In the genomic region with DNA sequence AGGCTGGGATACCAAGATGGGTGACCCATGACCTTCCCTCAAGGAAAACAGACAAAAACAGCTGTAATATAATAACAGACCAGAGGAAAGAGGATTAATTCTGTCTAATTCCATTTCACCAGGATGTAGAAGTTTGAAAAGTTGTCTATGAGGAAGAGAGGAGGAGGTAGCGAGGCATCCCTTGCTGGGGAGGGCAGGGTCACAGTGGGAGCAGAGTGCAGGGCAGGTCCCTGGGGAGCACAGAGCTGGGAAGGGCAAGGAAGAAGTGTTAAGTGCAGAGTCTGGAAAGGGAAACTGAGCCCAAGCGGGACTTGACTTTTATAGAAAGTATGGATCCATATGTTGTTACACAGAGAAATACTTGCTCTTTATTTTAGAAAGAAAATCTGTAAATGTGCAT, we compare ENCODE assay signal across 24 cellular contexts.
"Had no signal": no experiment of that assay in that cellular context is flagged by ENCODE, and none has a peak within 500 bp of the region (broad histone marks: within the 10 kb centered on the region; RNA-seq: fewer than 3 reads in every experiment).

No MANE protein-coding gene starts in this region.

- ATAC-seq: foreskin keratinocyte; left lobe of liver; natural killer cell treated with Interleukin-12 subunit alpha and Interleukin-12 subunit beta and Interleukin-15 and Interleukin-18, amount 100 ng/mL, for 72 hours; stimulated activated effector memory CD8-positive, alpha-beta T cell treated with anti-CD3 and anti-CD28 coated beads, Interleukin-12 subunit alpha, Interleukin-12 subunit beta, amount 100 ng/mL, for 72 hours had no signal

- FAIRE-seq: colon, endothelial cell of umbilical vein, keratinocyte, urothelium cell line had no signal

- DNase-seq: central memory CD4-positive, alpha-beta T cell; effector CD8-positive, alpha-beta T cell; foreskin keratinocyte; hypothalamus; immature natural killer cell; mesendoderm; midbrain; naive B cell; sigmoid colon; stimulated activated CD4-positive, alpha-beta T cell treated with anti-CD3 and anti-CD28 coated beads, Interleukin-2, amount 100 ng/mL, for 24 hours; stimulated activated CD4-positive, alpha-beta T cell treated with anti-CD3 and anti-CD28 coated beads, Interleukin-4, amount 100 ng/mL, for 24 hours; stimulated activated naive CD4-positive, alpha-beta T cell treated with Interleukin-2 at 50 U/mL for 16 hours; stomach; thyroid gland; upper lobe of left lung had no signal

- H3K36me3 Mint-ChIP-seq: immature natural killer cell; naive B cell; natural killer cell treated with Interleukin-12 subunit alpha and Interleukin-12 subunit beta and Interleukin-15 and Interleukin-18, amount 100 ng/mL, for 72 hours; stimulated activated effector memory CD8-positive, alpha-beta T cell treated with anti-CD3 and anti-CD28 coated beads, Interleukin-12 subunit alpha, Interleukin-12 subunit beta, amount 100 ng/mL, for 72 hours had no signal

- H3K27ac Mint-ChIP-seq: dendritic cell treated with granulocyte-macrophage colony-stimulating factor and Interleukin-4, amounts not matched to agents 40 ng/mL and 50 ng/mL, for 4 days; immature natural killer cell; naive B cell; natural killer cell treated with Interleukin-12 subunit alpha and Interleukin-12 subunit beta and Interleukin-15 and Interleukin-18, amount 100 ng/mL, for 72 hours; stimulated activated effector memory CD8-positive, alpha-beta T cell treated with anti-CD3 and anti-CD28 coated beads, Interleukin-12 subunit alpha, Interleukin-12 subunit beta, amount 100 ng/mL, for 72 hours had no signal

- H3K4me3 Mint-ChIP-seq: dendritic cell treated with granulocyte-macrophage colony-stimulating factor and Interleukin-4, amounts not matched to agents 40 ng/mL and 50 ng/mL, for 4 days; immature natural killer cell; naive B cell; natural killer cell treated with Interleukin-12 subunit alpha and Interleukin-12 subunit beta and Interleukin-15 and Interleukin-18, amount 100 ng/mL, for 72 hours; neural crest cell; stimulated activated effector memory CD8-positive, alpha-beta T cell treated with anti-CD3 and anti-CD28 coated beads, Interleukin-12 subunit alpha, Interleukin-12 subunit beta, amount 100 ng/mL, for 72 hours had no signal

- H3K4me1 Mint-ChIP-seq: immature natural killer cell; stimulated activated effector memory CD8-positive, alpha-beta T cell treated with anti-CD3 and anti-CD28 coated beads, Interleukin-12 subunit alpha, Interleukin-12 subunit beta, amount 100 ng/mL, for 72 hours had no signal

- H3K9me3 Mint-ChIP-seq: dendritic cell treated with granulocyte-macrophage colony-stimulating factor and Interleukin-4, amounts not matched to agents 40 ng/mL and 50 ng/mL, for 4 days; immature natural killer cell; naive B cell; natural killer cell treated with Interleukin-12 subunit alpha and Interleukin-12 subunit beta and Interleukin-15 and Interleukin-18, amount 100 ng/mL, for 72 hours; neural crest cell; stimulated activated effector memory CD8-positive, alpha-beta T cell treated with anti-CD3 and anti-CD28 coated beads, Interleukin-12 subunit alpha, Interleukin-12 subunit beta, amount 100 ng/mL, for 72 hours had no signal
